ENCODE assay signal across 24 cellular contexts in the genomic region with DNA sequence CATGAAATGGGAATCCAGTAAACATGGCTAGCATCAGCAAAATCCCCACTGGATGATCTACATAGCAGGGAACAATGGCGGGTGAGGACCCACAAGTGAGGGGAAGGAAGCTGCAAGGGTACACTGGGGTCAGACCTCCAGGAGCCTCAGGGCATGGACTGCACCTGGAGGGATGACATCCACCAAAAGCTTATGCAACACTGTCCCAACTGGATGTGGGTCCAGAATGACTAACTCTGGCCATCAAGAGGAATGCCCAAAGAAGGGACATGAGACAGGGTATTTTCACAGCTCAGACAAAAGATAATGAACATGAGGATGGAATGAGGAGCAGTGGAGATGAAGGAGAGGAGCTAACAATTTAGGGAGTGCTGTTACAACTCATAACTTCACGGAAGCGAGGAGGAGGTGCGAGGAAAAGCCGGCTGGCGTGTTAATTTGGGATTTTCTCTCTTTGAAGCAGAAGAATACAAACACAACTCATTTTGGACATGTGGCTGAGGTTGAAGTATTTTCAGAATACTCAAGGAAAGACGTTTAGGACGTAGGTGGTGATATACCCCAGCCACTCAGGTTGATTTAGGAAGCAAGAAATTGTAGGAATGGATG. TPM values are rescaled to one million over a fixed set of nuclear protein-coding genes. Genes with fewer than 3 reads are reported as not detected.
"Had no signal": no experiment of that assay in that cellular context is flagged by ENCODE, and none has a peak within 500 bp of the region (broad histone marks: within the 10 kb centered on the region; RNA-seq: fewer than 3 reads in every experiment).

No MANE protein-coding gene starts in this region.

- H3K9me3 ChIP-seq: heart right ventricle, sigmoid colon, suprapubic skin, thyroid gland, upper lobe of left lung, uterus had no signal

- ATAC-seq: esophagus mucosa, left lobe of liver, natural killer cell had no signal

- DNase-seq: effector CD4-positive, alpha-beta T cell; endodermal cell; heart right ventricle; islet precursor cell; mammary epithelial cell; natural killer cell; sigmoid colon; stimulated activated CD4-positive, alpha-beta T cell treated with anti-CD3 and anti-CD28 coated beads, Interleukin-2, amount 100 ng/mL, for 24 hours; stimulated activated CD4-positive, alpha-beta T cell treated with anti-CD3 and anti-CD28 coated beads, Interleukin-4, amount 100 ng/mL, for 4 hours; stimulated activated naive CD4-positive, alpha-beta T cell treated with Interleukin-2 at 50 U/mL for 16 hours; thyroid gland; upper lobe of left lung; uterus had no signal

- H3K36me3 Mint-ChIP-seq: natural killer cell had no signal

- H3K9me3 Mint-ChIP-seq: endodermal cell, natural killer cell, neural progenitor cell had no signal

- H3K4me3 Mint-ChIP-seq: endodermal cell, natural killer cell, neural progenitor cell had no signal

- H3K27ac Mint-ChIP-seq: endodermal cell, natural killer cell, neural progenitor cell had no signal

RNA-seq across cellular contexts. Expression of a gene that starts 45.7 kb away (rescaled TPM):
- total RNA-seq: esophagus mucosa, fibroblast of lung, frontal cortex, glomerular endothelial cell, heart right ventricle, left lobe of liver, lower leg skin, myocyte, natural killer cell, omental fat pad, pulmonary artery endothelial cell, sigmoid colon, thyroid gland had no signal
